In the genomic region with DNA sequence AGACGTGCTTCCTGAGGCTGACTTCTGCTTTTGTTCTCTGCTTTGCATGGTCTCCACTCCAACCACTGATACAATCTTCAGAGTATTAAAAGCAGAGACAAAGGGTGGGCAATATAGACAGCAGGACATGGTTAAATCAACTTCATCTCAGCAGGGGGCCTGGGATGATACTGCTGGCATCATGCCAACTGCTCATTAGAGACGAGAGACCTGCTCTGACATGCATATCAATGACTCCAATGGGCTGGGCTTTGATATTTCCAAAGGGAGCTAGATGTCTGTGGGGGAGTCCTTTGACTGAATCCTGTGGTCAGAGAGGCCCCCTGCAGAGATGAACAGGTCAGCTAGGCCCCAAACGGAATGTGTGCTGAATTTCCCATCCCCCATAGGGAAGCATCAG, we compare ENCODE assay signal across 12 cellular contexts.
DNase-seq lines count a peak whose midpoint lies in the region; ATAC-seq, FAIRE-seq and TF ChIP-seq lines count a peak whose summit lies in the region.
"Had no signal": no experiment of that assay in that cellular context is flagged by ENCODE, and none has a peak within 500 bp of the region (broad histone marks: within the 10 kb centered on the region; RNA-seq: fewer than 3 reads in every experiment).

No MANE protein-coding gene starts in this region.

- no peak for ATAC-seq in SK-N-SH treated with all-trans-retinoic acid at 6 μM for 48 hours

- 14% methylated on average over 3 of the region's 3 CpGs for WGBS in SK-N-SH (ENCODE audit: low lambda C conversion rate)

- H3K9me3 Mint-ChIP-seq in astrocyte (ENCODE audit: unreplicated experiment) = no peaks in the 10 kb centered on the region
- H3K9me3 Mint-ChIP-seq: activated T-cell treated with anti-CD3 and anti-CD28 coated beads, Interleukin-2, amount 50 U/mL, for 24 hours; T-helper 2 cell treated with Interferon-gamma antibody and Interleukin-4, amounts not matched to agents 5 μg/mL and 100 μg/mL, for 36 hours had no signal

- peaks cover 22% of the 10 kb centered on the region for H3K4me1 Mint-ChIP-seq in astrocyte (ENCODE audit: low read depth, unreplicated experiment)

- no peak for TF ChIP-seq RAD21 in SK-N-SH (IDR thresholded peaks at IDR 0.05; ENCODE audit: low read length)

- DNase-seq in SK-N-SH (peak; percentile 62), NCI-H2227 treated with DMSO at 0.1 percent for 48 hours (lab: John Stamatoyannopoulos, UW) (peak; percentile 94), astrocyte (ENCODE audit: low read depth) (peak; percentile 20), skeletal muscle cell (ENCODE audit: low read depth) (peak; percentile 27), DMS153 treated with DMSO at 0.1 percent for 48 hours (lab: John Stamatoyannopoulos, UW; ENCODE audit: unreplicated experiment) (no peak), Kasumi-1 (lab: John Stamatoyannopoulos, UW) (no peak), amniotic stem cell (lab: John Stamatoyannopoulos, UW) (no peak)
- DNase-seq: activated T-cell treated with anti-CD3 and anti-CD28 coated beads, Interleukin-2, amount 50 U/mL, for 24 hours; Calu3; GOT3 had no signal

- H3K4me1 ChIP-seq in SK-N-SH (ENCODE audit: control insufficient read depth in 1 of 2, insufficient read depth in 2 of 2, low read depth in 1 of 2, low read length in 1 of 2) (peaks cover 7 to 14% of the 10 kb centered on the region in 2 experiments; a peak in 3 of 4 replicates), astrocyte (ENCODE audit: insufficient read depth, low read length) (peaks cover 25% of the 10 kb centered on the region)

- H3K4me3 Mint-ChIP-seq in astrocyte (ENCODE audit: unreplicated experiment) = no peak overlapping the region
- H3K4me3 Mint-ChIP-seq: activated T-cell treated with anti-CD3 and anti-CD28 coated beads, Interleukin-2, amount 50 U/mL, for 24 hours; T-helper 2 cell treated with Interferon-gamma antibody and Interleukin-4, amounts not matched to agents 5 μg/mL and 100 μg/mL, for 36 hours had no signal

- H3K9ac ChIP-seq in SK-N-SH (no peak overlapping the region), astrocyte (ENCODE audit: low read length) (no peak overlapping the region)

- H3K36me3 Mint-ChIP-seq in astrocyte (ENCODE audit: low read depth, unreplicated experiment) = no peaks in the 10 kb centered on the region

- peak overlapping the region; percentile 84 for H3K27ac Mint-ChIP-seq in astrocyte (ENCODE audit: unreplicated experiment)
- H3K27ac Mint-ChIP-seq: activated T-cell treated with anti-CD3 and anti-CD28 coated beads, Interleukin-2, amount 50 U/mL, for 24 hours; T-helper 2 cell treated with Interferon-gamma antibody and Interleukin-4, amounts not matched to agents 5 μg/mL and 100 μg/mL, for 36 hours had no signal

- H4K20me1 ChIP-seq in SK-N-SH (ENCODE audit: insufficient read depth) = no peaks in the 10 kb centered on the region
- H4K20me1 ChIP-seq in astrocyte (ENCODE audit: insufficient read depth, low read length) = no peaks in the 10 kb centered on the region

- peaks cover 15% of the 10 kb centered on the region for H3F3A ChIP-seq in SK-N-SH (replicated peaks; ENCODE audit: insufficient read depth)

- H3K36me3 ChIP-seq in SK-N-SH (replicated peaks in 1 of 2; ENCODE audit: control insufficient read depth in 1 of 2, insufficient read depth in 2 of 2, low read length in 1 of 2) = no peaks in the 10 kb centered on the region
- no peaks in the 10 kb centered on the region for H3K36me3 ChIP-seq in astrocyte (ENCODE audit: insufficient read depth, low read length)

- no peaks in the 10 kb centered on the region for H3K9me3 ChIP-seq in SK-N-SH
- H3K9me3 ChIP-seq in astrocyte (ENCODE audit: insufficient read depth, low read depth, low read length) = no peaks in the 10 kb centered on the region

- no peaks in the 10 kb centered on the region for H3K9me2 ChIP-seq in SK-N-SH

- TF ChIP-seq EP300 in SK-N-SH (IDR thresholded peaks at IDR 0.05; ENCODE audit: borderline replicate concordance in 1 of 2, low read depth in 1 of 2, low read length in 1 of 2) = no peak

- peaks cover 12% of the 10 kb centered on the region for H3K27me3 Mint-ChIP-seq in astrocyte (ENCODE audit: low read depth, unreplicated experiment)

- H3K27ac ChIP-seq in SK-N-SH (ENCODE audit: low read depth in 2 of 2, low read length in 1 of 2) = no peak overlapping the region
- no peak overlapping the region for H3K27ac ChIP-seq in astrocyte (ENCODE audit: low read depth, low read length)

- CTCF ChIA-PET in SK-N-SH (lab: Yijun Ruan, JAX) = interaction anchor here (1.7 kb wide), 1 partner anchor 200 kb away, joined by 5 read pairs; no protein-coding TSS in a partner anchor

- H3K79me2 ChIP-seq in SK-N-SH (ENCODE audit: insufficient read depth) (no peaks in the 10 kb centered on the region), astrocyte (ENCODE audit: insufficient read depth, low read length) (no peaks in the 10 kb centered on the region)

- POLR2A ChIA-PET in SK-N-SH (lab: Yijun Ruan, JAX) = no interaction called here

- H3K4me3 ChIP-seq in SK-N-SH (ENCODE audit: low read depth in 2 of 2, low read length in 1 of 2) (no peak overlapping the region), astrocyte (ENCODE audit: insufficient read depth, low read depth, low read length) (no peak overlapping the region), skeletal muscle cell (ENCODE audit: low read depth, low read length) (no peak overlapping the region)

- H2AFZ ChIP-seq in SK-N-SH (ENCODE audit: low read depth) = no peak overlapping the region
- peak overlapping the region; percentile 0 for H2AFZ ChIP-seq in astrocyte (ENCODE audit: low read depth, low read length)

- no peaks in the 10 kb centered on the region for H3K27me3 ChIP-seq in SK-N-SH (ENCODE audit: insufficient read depth)
- no peaks in the 10 kb centered on the region for H3K27me3 ChIP-seq in astrocyte (ENCODE audit: insufficient read depth, low read length)

- TF ChIP-seq CTCF in SK-N-SH (IDR thresholded peaks at IDR 0.05) = no peak
- no peak for TF ChIP-seq CTCF in astrocyte (IDR thresholded peaks at IDR 0.05; ENCODE audit: insufficient read depth, low read depth, low read length)

- H3K4me2 ChIP-seq in SK-N-SH (no peak overlapping the region), astrocyte (ENCODE audit: low read length) (peak overlapping the region; percentile 27)

- no peak for FAIRE-seq in astrocyte (lab: Jason Lieb, UNC)

TF ChIP-seq in SK-N-SH, 30 proteins besides CTCF, POLR2A, EP300 and RAD21:
- TF ChIP-seq GATA2 (CRISPR knock-in tag; IDR thresholded peaks at IDR 0.05) = peak; percentile 82; the same call in 1 of the 2 replicates
- TF ChIP-seq TEAD4 (IDR thresholded peaks at IDR 0.05; ENCODE audit: borderline replicate concordance, insufficient read depth) = no peak
- peak; percentile 48 for TF ChIP-seq TCF12 (IDR thresholded peaks at IDR 0.05)
- TF ChIP-seq SIN3A (IDR thresholded peaks at IDR 0.05; ENCODE audit: borderline replicate concordance, low read depth, low read length) = no peak
- peak; percentile 81 for TF ChIP-seq NFIC (IDR thresholded peaks at IDR 0.05; ENCODE audit: borderline replicate concordance)

TF ChIP-seq in SK-N-SH treated with all-trans-retinoic acid at 6 μM for 48 hours, 23 proteins besides CTCF, POLR2A, EP300 and RAD21 (continues in another document):
- TF ChIP-seq CREB5 (CRISPR knock-in tag; IDR thresholded peaks at IDR 0.05; ENCODE audit: low read depth) = no peak
- TF ChIP-seq CSDC2 (CRISPR knock-in tag; IDR thresholded peaks at IDR 0.05) = no peak
- no peak for TF ChIP-seq PATZ1 (CRISPR knock-in tag; IDR thresholded peaks at IDR 0.05; ENCODE audit: borderline replicate concordance)
- TF ChIP-seq ZNF70 (CRISPR knock-in tag; IDR thresholded peaks at IDR 0.05) = no peak
- no peak for TF ChIP-seq ZNF565 (CRISPR knock-in tag; conservative IDR thresholded peaks at IDR 0.05; ENCODE audit: low read depth)
- TF ChIP-seq TOX (CRISPR knock-in tag; IDR thresholded peaks at IDR 0.05; ENCODE audit: borderline replicate concordance) = no peak
- no peak for TF ChIP-seq ESRRG (CRISPR knock-in tag; IDR thresholded peaks at IDR 0.05)
- no peak for TF ChIP-seq ZNF8 (CRISPR knock-in tag; IDR thresholded peaks at IDR 0.05)
- no peak for TF ChIP-seq BACH2 (CRISPR knock-in tag; IDR thresholded peaks at IDR 0.05; ENCODE audit: borderline replicate concordance)

Comparison
In these comparisons a context has a peak if more than half of its experiments do, and no peak if none do; other contexts are left out.
1. DNase-seq: peak in SK-N-SH (single experiment), NCI-H2227 treated with DMSO at 0.1 percent for 48 hours (single experiment), astrocyte (single experiment) and skeletal muscle cell (single experiment); none in DMS153 treated with DMSO at 0.1 percent for 48 hours (single experiment), Kasumi-1 (0 of 2) and amniotic stem cell (single experiment).